In genomic region chr13:29562762-29563161, GRCh38 we compare ENCODE assay signal across 17 cellular contexts. TPM values are rescaled to one million over a fixed set of nuclear protein-coding genes. Genes with fewer than 3 reads are reported as not detected.
A peak's percentile ranks its signal among the peaks of the same experiment; 100 is the strongest.
DNase-seq lines count a peak whose midpoint lies in the region; ATAC-seq, FAIRE-seq and TF ChIP-seq lines count a peak whose summit lies in the region.
"Had no signal": no experiment of that assay in that cellular context is flagged by ENCODE, and none has a peak within 500 bp of the region (broad histone marks: within the 10 kb centered on the region; RNA-seq: fewer than 3 reads in every experiment).

No MANE protein-coding gene starts in this region.

- POLR2A ChIA-PET in H1 (lab: Charles Lee; ENCODE audit: partially characterized antibody), result interaction anchor here (0.8 to 1.8 kb wide), 3 partner anchors 13 to 17 kb away, joined by 3 to 7 read pairs (median 4); no protein-coding TSS in a partner anchor
- POLR2A ChIA-PET in activated CD4-positive, alpha-beta T cell treated with anti-CD3 and anti-CD28 coated beads, Interleukin-2, amount 10 ng/mL, durations not matched to agents 7 days and 5 days (lab: Charles Lee), result no interaction called here

- H3K4me1 ChIP-seq in GM23248 (ENCODE audit: insufficient read depth) (peaks cover 31% of the 10 kb centered on the region), HUES48 (ENCODE audit: control insufficient read depth, insufficient read depth, low read length) (peaks cover 39% of the 10 kb centered on the region), H1 (replicated peaks in 1 of 4; ENCODE audit: control insufficient read depth in 3 of 4, insufficient read depth in 4 of 4, low read length in 3 of 4) (peaks cover 0 to 17% (median 11%) of the 10 kb centered on the region in 4 experiments; a peak in 5 of 7 replicates), trophoblast cell (ENCODE audit: control insufficient read depth in 1 of 2, insufficient read depth in 2 of 2, low read length in 2 of 2) (peaks cover 0 to 4% of the 10 kb centered on the region in 2 experiments)

- no peak overlapping the region for H2BK15ac ChIP-seq in H1 (ENCODE audit: low read length)

- TF ChIP-seq CTCF in H1 (IDR thresholded peaks at IDR 0.05; ENCODE audit: control extremely low read depth in 1 of 3, insufficient read depth in 1 of 3, low read depth in 1 of 3, low read length in 3 of 3) (no peak), omental fat pad (IDR thresholded peaks at IDR 0.05) (no peak)

- 74 to 79% methylated on average over 3 of the region's 3 CpGs for WGBS in GM23248 (ENCODE audit: low coverage in 1 of 2, low lambda C conversion rate in 2 of 2, missing lambda C conversion rate in 2 of 2), 2 experiments
- WGBS in H1 (ENCODE audit: extremely low coverage in 1 of 2, insufficient coverage in 1 of 2, insufficient read length in 1 of 2, insufficient replicate concordance in 2 of 2, low coverage in 1 of 2, low lambda C conversion rate in 2 of 2, missing lambda C conversion rate in 1 of 2), 2 experiments, result 98% methylated on average over 3 of the region's 3 CpGs; no CpG with 5 or more reads in 1 of the 2 experiments
- WGBS in trophoblast cell (ENCODE audit: extremely low coverage, insufficient coverage, insufficient read length), result no CpG with 5 or more reads among the region's 3 CpGs

- H3K27ac Mint-ChIP-seq in activated CD4-positive, alpha-beta T cell treated with anti-CD3 and anti-CD28 coated beads, Interleukin-2, amount 10 ng/mL, durations not matched to agents 7 days and 5 days, result no peak overlapping the region

- H2AK5ac ChIP-seq in H1 (ENCODE audit: low read depth, low read length) (no peak overlapping the region), trophoblast cell (ENCODE audit: low read length) (no peak overlapping the region)

- no peaks in the 10 kb centered on the region for H3K9me2 ChIP-seq in GM23248 (ENCODE audit: insufficient read depth)

- peaks cover 85% of the 10 kb centered on the region for H3K79me2 ChIP-seq in GM23248 (ENCODE audit: insufficient read depth)
- H3K79me2 ChIP-seq in H1 (ENCODE audit: control insufficient read depth in 1 of 2, insufficient read depth in 2 of 2, low read length in 2 of 2), result peaks cover 30 to 83% of the 10 kb centered on the region in 2 experiments
- H3K79me2 ChIP-seq in trophoblast cell (ENCODE audit: control insufficient read depth, insufficient read depth, low read length, poor library complexity), result peaks cover 5% of the 10 kb centered on the region

- H3K27ac ChIP-seq in GM23248 (no peak overlapping the region), HUES48 (ENCODE audit: low read depth, low read length) (peak overlapping the region; percentile 10), H1 (ENCODE audit: low read depth, low read length) (no peak overlapping the region), trophoblast cell (ENCODE audit: low read depth, low read length) (no peak overlapping the region)
- H3K27ac ChIP-seq: BLaER1 treated with 17β-estradiol and CSF1 and Interleukin-3, amounts not matched to agents 10 nM and 100 nM had no signal

- FAIRE-seq in H1 (lab: Jason Lieb, UNC), result no peak

- H3K4me2 ChIP-seq in GM23248 (ENCODE audit: unreplicated experiment), result no peak overlapping the region
- peak overlapping the region; percentile 1 to 31; a peak in 2 of 4 replicates for H3K4me2 ChIP-seq in H1 (ENCODE audit: insufficient read depth in 1 of 2, low read depth in 2 of 2, low read length in 2 of 2)
- H3K4me2 ChIP-seq in trophoblast cell (ENCODE audit: low read length), result no peak overlapping the region
- H3K4me2 ChIP-seq: BLaER1 treated with 17β-estradiol and CSF1 and Interleukin-3, amounts not matched to agents 10 nM and 100 nM had no signal

- H3K79me1 ChIP-seq in H1 (ENCODE audit: low read depth, low read length) (peaks cover 19% of the 10 kb centered on the region), trophoblast cell (ENCODE audit: low read length) (no peaks in the 10 kb centered on the region)

- H3K23ac ChIP-seq in H1 (ENCODE audit: insufficient read length) (no peak overlapping the region), trophoblast cell (ENCODE audit: low read length) (no peak overlapping the region)

- H3K9ac ChIP-seq in GM23248, result no peak overlapping the region
- H3K9ac ChIP-seq in HUES48 (ENCODE audit: low read depth, low read length), result 0 out of 2 replicates have a peak overlapping the region, but pooled peaks have one; percentile 14
- no peak overlapping the region for H3K9ac ChIP-seq in H1 (replicated peaks in 1 of 4; ENCODE audit: extremely low read depth in 1 of 4, low read depth in 3 of 4, low read length in 3 of 4)
- H3K9ac ChIP-seq in trophoblast cell (ENCODE audit: low read length), result no peak overlapping the region
- H3K9ac ChIP-seq: BLaER1 treated with 17β-estradiol and CSF1 and Interleukin-3, amounts not matched to agents 10 nM and 100 nM had no signal

- H3K23me2 ChIP-seq in H1 (ENCODE audit: low read depth, low read length), result no peaks in the 10 kb centered on the region; the same call in 1 of the 2 replicates

- DNase-seq in GM23248 (peak; percentile 30), H1 (ENCODE audit: low read depth in 1 of 2, low spot score in 2 of 2) (no peak), trophoblast cell (no peak), omental fat pad (ENCODE audit: low spot score) (no peak)
- DNase-seq in activated CD4-positive, alpha-beta T cell treated with anti-CD3 and anti-CD28 coated beads, Interleukin-2, amount 10 ng/mL, durations not matched to agents 7 days and 5 days, result no peak
- DNase-seq: DMS 273 treated with DMSO at 0.1 percent for 48 hours, Kasumi-1, NCI-H1417, NCI-H2029, NCI-H2171 treated with DMSO at 0.1 percent for 48 hours, NCI-H774, SHP77 had no signal

- H2BK120ac ChIP-seq in H1 (replicated peaks; ENCODE audit: low read depth, low read length) (no peak overlapping the region), trophoblast cell (ENCODE audit: insufficient read depth, low read length, poor library complexity) (no peak overlapping the region)

- H2BK12ac ChIP-seq in H1 (ENCODE audit: low read depth, low read length), result no peak overlapping the region
- no peak overlapping the region for H2BK12ac ChIP-seq in trophoblast cell (ENCODE audit: low read length)

- H3K56ac ChIP-seq in H1 (replicated peaks; ENCODE audit: insufficient read length, low read depth, low read length), result no peak overlapping the region

- no peak overlapping the region for H4K12ac ChIP-seq in trophoblast cell (ENCODE audit: low read depth, low read length)

- no peaks in the 10 kb centered on the region for H3K9me3 Mint-ChIP-seq in activated CD4-positive, alpha-beta T cell treated with anti-CD3 and anti-CD28 coated beads, Interleukin-2, amount 10 ng/mL, durations not matched to agents 7 days and 5 days

- H4K8ac ChIP-seq in H1 (ENCODE audit: extremely low read depth, insufficient read depth, low read length), result no peak overlapping the region
- H4K8ac ChIP-seq in trophoblast cell (ENCODE audit: low read depth, low read length), result no peak overlapping the region

- no peaks in the 10 kb centered on the region for H3K27me3 ChIP-seq in GM23248 (replicated peaks; ENCODE audit: insufficient read depth)
- H3K27me3 ChIP-seq in HUES48 (ENCODE audit: control insufficient read depth, insufficient read depth, low read length), result no peaks in the 10 kb centered on the region
- H3K27me3 ChIP-seq in H1 (replicated peaks in 1 of 4; ENCODE audit: control insufficient read depth in 3 of 4, extremely low read depth in 1 of 4, insufficient read depth in 3 of 4, low read length in 3 of 4), result no peaks in the 10 kb centered on the region
- H3K27me3 ChIP-seq in trophoblast cell (ENCODE audit: insufficient read depth, low read length), result no peaks in the 10 kb centered on the region
- H3K27me3 ChIP-seq: BLaER1 treated with 17β-estradiol and CSF1 and Interleukin-3, amounts not matched to agents 10 nM and 100 nM had no signal

- ATAC-seq in omental fat pad (ENCODE audit: low FRiP score) (no peak), HG03025 (IDR thresholded peaks at IDR 0.05; ENCODE audit: low FRiP score, unreplicated experiment) (no peak)
- ATAC-seq: HCT116, Panc1 had no signal

- TF ChIP-seq POLR2A in H1 (IDR thresholded peaks at IDR 0.05; ENCODE audit: control extremely low read depth in 1 of 2, low read depth in 2 of 2, low read length in 2 of 2), result no peak

- H3K36me3 ChIP-seq in GM23248 (ENCODE audit: low read depth) (0 out of 2 replicates have a peak, but pooled peaks cover 3% of the 10 kb centered on the region), HUES48 (ENCODE audit: control insufficient read depth, insufficient read depth, low read length) (no peaks in the 10 kb centered on the region), H1 (ENCODE audit: control insufficient read depth in 2 of 4, insufficient read depth in 4 of 4, low read length in 3 of 4) (no peaks in the 10 kb centered on the region), trophoblast cell (ENCODE audit: control insufficient read depth in 1 of 2, insufficient read depth in 2 of 2, low read length in 2 of 2) (no peaks in the 10 kb centered on the region)

- no peak for TF ChIP-seq EP300 in H1 (IDR thresholded peaks at IDR 0.05; ENCODE audit: borderline replicate concordance in 1 of 2, low read depth in 2 of 2, low read length in 2 of 2)

- H2BK5ac ChIP-seq in H1 (ENCODE audit: low read depth, low read length) (no peak overlapping the region), trophoblast cell (ENCODE audit: low read depth, low read length, poor library complexity) (no peak overlapping the region)

- H3K4me1 Mint-ChIP-seq in activated CD4-positive, alpha-beta T cell treated with anti-CD3 and anti-CD28 coated beads, Interleukin-2, amount 10 ng/mL, durations not matched to agents 7 days and 5 days, result peaks cover 10% of the 10 kb centered on the region

- peaks cover 51% of the 10 kb centered on the region for H4K20me1 ChIP-seq in GM23248 (ENCODE audit: insufficient read depth)
- peaks cover 22 to 46% of the 10 kb centered on the region in 2 experiments for H4K20me1 ChIP-seq in H1 (replicated peaks in 1 of 2; ENCODE audit: control insufficient read depth in 1 of 2, insufficient read depth in 2 of 2, low read length in 2 of 2)

- no peak overlapping the region for H3K4me3 Mint-ChIP-seq in activated CD4-positive, alpha-beta T cell treated with anti-CD3 and anti-CD28 coated beads, Interleukin-2, amount 10 ng/mL, durations not matched to agents 7 days and 5 days

- H3K4me3 ChIP-seq in GM23248, result no peak overlapping the region
- peak overlapping the region; percentile 28; the same call in 1 of the 2 replicates for H3K4me3 ChIP-seq in HUES48 (ENCODE audit: low read depth, low read length)
- H3K4me3 ChIP-seq in H1 (ENCODE audit: extremely low read depth in 1 of 4, insufficient read depth in 2 of 4, low read depth in 3 of 4, low read length in 4 of 4), result no peak overlapping the region
- H3K4me3 ChIP-seq in trophoblast cell (ENCODE audit: low read depth, low read length), result no peak overlapping the region
- H3K4me3 ChIP-seq: BLaER1 treated with 17β-estradiol and CSF1 and Interleukin-3, amounts not matched to agents 10 nM and 100 nM had no signal

- H2BK20ac ChIP-seq in H1 (ENCODE audit: low read length), result no peak overlapping the region

- in situ Hi-C loops in GM23248 (cut with MboI), result no loop called here

- peaks cover 23% of the 10 kb centered on the region; the same call in 1 of the 2 replicates for H3F3A ChIP-seq in GM23248 (ENCODE audit: insufficient read depth)

- H3K18ac ChIP-seq in H1 (ENCODE audit: extremely low read depth, low read length) (no peak overlapping the region), trophoblast cell (ENCODE audit: low read length) (peak overlapping the region; percentile 23)

- H3K9me3 ChIP-seq in GM23248 (ENCODE audit: low read depth) (no peaks in the 10 kb centered on the region), HUES48 (ENCODE audit: control insufficient read depth, insufficient read depth, low read length) (no peaks in the 10 kb centered on the region), H1 (ENCODE audit: insufficient read depth in 2 of 2, low read depth in 1 of 2, low read length in 1 of 2) (no peaks in the 10 kb centered on the region), trophoblast cell (ENCODE audit: insufficient read depth, low read depth, low read length) (no peaks in the 10 kb centered on the region)
- H3K9me3 ChIP-seq: BLaER1 treated with 17β-estradiol and CSF1 and Interleukin-3, amounts not matched to agents 10 nM and 100 nM had no signal

- no peaks in the 10 kb centered on the region for H3K27me3 Mint-ChIP-seq in activated CD4-positive, alpha-beta T cell treated with anti-CD3 and anti-CD28 coated beads, Interleukin-2, amount 10 ng/mL, durations not matched to agents 7 days and 5 days

- H3K36me3 Mint-ChIP-seq in activated CD4-positive, alpha-beta T cell treated with anti-CD3 and anti-CD28 coated beads, Interleukin-2, amount 10 ng/mL, durations not matched to agents 7 days and 5 days (ENCODE audit: low read depth), result no peaks in the 10 kb centered on the region

- CTCF ChIA-PET in H1 (lab: Charles Lee; ENCODE audit: partially characterized antibody), result no interaction called here
- CTCF ChIA-PET in activated CD4-positive, alpha-beta T cell treated with anti-CD3 and anti-CD28 coated beads, Interleukin-2, amount 10 ng/mL, durations not matched to agents 7 days and 5 days (lab: Charles Lee), result interaction anchor here (1.2 kb wide), 1 partner anchor 11 kb away, joined by 3 read pairs; no protein-coding TSS in a partner anchor

- no peak overlapping the region for H2AFZ ChIP-seq in GM23248
- no peak overlapping the region for H2AFZ ChIP-seq in H1 (ENCODE audit: low read length)
- H2AFZ ChIP-seq in trophoblast cell (ENCODE audit: insufficient read depth, low read length, poor library complexity), result no peak overlapping the region

- H3K14ac ChIP-seq in H1 (ENCODE audit: insufficient read length) (no peak overlapping the region), trophoblast cell (ENCODE audit: low read length) (no peak overlapping the region)

- no peak overlapping the region for H4K91ac ChIP-seq in H1 (replicated peaks; ENCODE audit: insufficient read length, low read length)
- no peak overlapping the region for H4K91ac ChIP-seq in trophoblast cell (ENCODE audit: low read depth, low read length)

- no peak for TF ChIP-seq RAD21 in H1 (IDR thresholded peaks at IDR 0.05 in 1 of 2, conservative IDR thresholded peaks at IDR 0.05 in 1 of 2; ENCODE audit: low read depth in 2 of 2, low read length in 2 of 2)

- H4K5ac ChIP-seq in H1 (ENCODE audit: insufficient read length, low read depth, low read length), result no peak overlapping the region

- H3K4ac ChIP-seq in H1 (replicated peaks; ENCODE audit: insufficient read length, low read depth, low read length), result no peak overlapping the region
- H3K4ac ChIP-seq in trophoblast cell (ENCODE audit: low read depth, low read length), result peak overlapping the region; percentile 14

RNA-seq across cellular contexts. Expression of gene SLC7A1, which starts 32.7 kb away (rescaled TPM):
- total RNA-seq in GM23248 (2014; rRNA removed; shearing (Covaris generic)), result 34.7 and 52.0 TPM in 2 replicates
- polyA plus RNA-seq in GM23248 (2016; fragmentation: Nextera tagmentation; extraction: Ambion mirVana) (37.8 and 38.6 TPM in 2 replicates), H1 (2011; rRNA removed) (26.8 and 44.5 TPM in 2 replicates)
- 107 and 114 TPM in 2 replicates for total RNA-seq in H1 (2021; fragmentation: NEBNext Ultra II Directional; extraction: Animal tissue kit (Norgen Biotek cat#: 25700))
- 24.8 TPM for polyA plus RNA-seq in H1 (2011; cell fraction: cytosol; rRNA removed)
- polyA plus RNA-seq in H1 (2011; cell fraction: nucleus; rRNA removed), result 56.4 TPM
- polyA plus RNA-seq in H1 (2012, experiment 1 of 2), result 39.3 to 50.8 TPM (median 47.6 TPM) in 4 replicates
- polyA plus RNA-seq in H1 (2012, experiment 2 of 2), result 32.9 TPM
- 65.9 TPM for polyA plus RNA-seq in H1 (2013, experiment 1 of 2)
- polyA plus RNA-seq in H1 (2013, experiment 2 of 2), result 59.6 TPM
- 65.5 and 70.8 TPM in 2 replicates for polyA minus RNA-seq in H1 (2011; rRNA and poly(A)+ RNA removed)
- polyA minus RNA-seq in H1 (2011; cell fraction: cytosol; rRNA and poly(A)+ RNA removed), result 51.4 TPM
- polyA minus RNA-seq in H1 (2011; cell fraction: nucleus; rRNA and poly(A)+ RNA removed), result 52.4 TPM
- polyA plus RNA-seq in trophoblast cell (2013), result 42.5 and 45.6 TPM in 2 replicates
- 10 to 100 TPM; 18.5 to 60.5 (median 25.8) TPM for total RNA-seq in omental fat pad
- 10 to 100 TPM; 64.5 to 77.5 TPM for total RNA-seq in activated CD4-positive, alpha-beta T cell treated with anti-CD3 and anti-CD28 coated beads, Interleukin-2, amount 10 ng/mL, durations not matched to agents 7 days and 5 days

Comparison
In these comparisons a context has a peak if more than half of its experiments do, and no peak if none do; other contexts are left out.
1. H3K4me2 ChIP-seq: peak in H1 (2 of 2); none in GM23248 (single experiment) and trophoblast cell (single experiment).